In the genomic region with DNA sequence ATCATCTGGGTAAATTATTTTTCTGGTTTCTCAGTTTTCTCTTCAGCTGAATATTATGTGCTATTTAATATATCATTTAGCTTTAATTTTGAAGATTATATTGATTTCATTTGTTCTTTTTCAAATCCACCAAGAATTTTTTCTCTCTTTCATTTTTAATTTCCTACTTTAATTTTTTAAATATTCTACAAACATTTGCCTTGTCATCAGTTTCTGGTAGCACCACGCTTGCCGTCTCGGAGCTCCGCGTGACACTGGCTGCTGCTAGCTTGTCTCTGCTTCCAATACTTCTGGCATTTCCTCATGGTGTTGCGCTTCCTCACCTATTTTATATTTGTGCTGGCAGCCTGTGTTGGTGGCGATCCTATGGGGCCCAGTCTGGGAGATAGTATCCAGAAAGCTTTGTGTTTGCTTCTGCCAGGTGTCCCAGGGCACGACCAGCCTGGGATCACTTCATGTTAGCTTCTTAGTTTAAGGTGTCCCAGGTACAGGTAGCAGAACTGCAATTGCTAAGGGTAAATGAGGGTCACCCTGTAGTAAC, we compare ENCODE assay signal across 4 cellular contexts. TPM values are rescaled to one million over a fixed set of nuclear protein-coding genes. Genes with fewer than 3 reads are reported as not detected.
"Had no signal": no experiment of that assay in that cellular context is flagged by ENCODE, and none has a peak within 500 bp of the region (broad histone marks: within the 10 kb centered on the region; RNA-seq: fewer than 3 reads in every experiment).

No MANE protein-coding gene starts in this region.

RNA-seq across cellular contexts. Expression of gene GPR31, which starts 33.3 kb away (rescaled TPM):
- total RNA-seq: LHCN-M2, M059J, MCF 10A, NCI-H460 had no signal
